8 cellular contexts compared by ENCODE assay signal in the genomic region with DNA sequence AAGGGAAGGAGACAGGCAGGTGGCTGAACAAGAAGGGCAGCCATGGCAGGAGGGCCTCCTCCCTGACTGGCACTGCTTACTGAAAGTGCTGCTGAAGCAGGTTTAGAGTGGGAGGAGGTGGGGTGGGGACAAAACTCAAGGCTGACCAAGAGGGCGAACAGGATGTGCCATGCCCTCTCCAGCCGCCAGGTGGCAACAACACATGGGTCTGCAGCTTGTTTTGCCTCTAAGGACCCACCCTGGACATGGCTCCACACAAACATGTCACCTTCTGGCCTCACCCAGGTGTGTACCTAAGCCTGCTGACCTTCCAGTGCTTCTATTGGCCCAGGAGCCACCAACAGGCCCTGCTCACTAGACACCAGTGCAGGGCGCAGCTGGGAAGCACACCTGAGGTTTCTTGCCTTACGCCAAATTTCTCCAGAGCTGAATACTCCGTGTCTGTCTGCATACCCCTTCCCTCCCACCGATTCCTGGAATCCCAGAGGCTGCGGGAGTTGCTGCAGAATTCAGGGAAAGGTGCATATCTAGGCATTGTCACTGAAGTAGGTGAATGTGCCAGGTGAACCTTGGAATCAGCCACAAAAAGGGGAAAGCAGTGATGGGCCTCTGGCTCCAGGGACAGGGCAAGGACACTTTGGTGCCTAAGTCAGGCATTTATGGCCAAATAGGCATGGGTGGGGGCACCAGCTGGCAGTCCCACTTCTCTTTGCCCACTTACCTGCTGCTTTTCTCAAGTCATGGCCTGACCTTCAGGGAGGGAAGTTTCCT. TPM values are rescaled to one million over a fixed set of nuclear protein-coding genes. Genes with fewer than 3 reads are reported as not detected.
DNase-seq lines count a peak whose midpoint lies in the region; ATAC-seq and TF ChIP-seq lines count a peak whose summit lies in the region.

No MANE protein-coding gene starts in this region.

- H3K4me2 ChIP-seq in GM23248 (ENCODE audit: unreplicated experiment) = no peak overlapping the region

- no peak overlapping the region for H2AFZ ChIP-seq in GM23248

- no peak overlapping the region for H3K9ac ChIP-seq in GM23248

- TF ChIP-seq POLR2A in NB4 (IDR thresholded peaks at IDR 0.05; ENCODE audit: extremely low read depth, insufficient read length) = no peak

- H3K27ac Mint-ChIP-seq in T-helper 17 cell = no peak overlapping the region

- 67 to 68% methylated on average over 7 of the region's 7 CpGs for WGBS in GM23248 (ENCODE audit: low coverage in 1 of 2, low lambda C conversion rate in 2 of 2, missing lambda C conversion rate in 2 of 2), 2 experiments

- intact Hi-C loops in ascending aorta (cut with DNase I) = loop anchor here (1.0 to 5.0 kb wide), 2 partner anchors 122 to 255 kb away; no protein-coding TSS in a partner anchor
- intact Hi-C loops in left ventricle myocardium superior (cut with micrococcal nuclease) = loop anchor here (1.0 kb wide), 1 partner anchor 122 kb away; no protein-coding TSS in a partner anchor

- peaks cover 17% of the 10 kb centered on the region for H3K79me2 ChIP-seq in GM23248 (ENCODE audit: insufficient read depth)

- ATAC-seq in T-helper 17 cell (peak; percentile 79), left ventricle myocardium superior (peak; percentile 81), HG02938 (IDR thresholded peaks at IDR 0.05; ENCODE audit: unreplicated experiment) (no peak)

- no peaks in the 10 kb centered on the region for H3K9me2 ChIP-seq in GM23248 (ENCODE audit: insufficient read depth)

- no peaks in the 10 kb centered on the region for H3K36me3 ChIP-seq in GM23248 (ENCODE audit: low read depth)
- no peaks in the 10 kb centered on the region for H3K36me3 ChIP-seq in ascending aorta

- H3K4me3 ChIP-seq in GM23248 = no peak overlapping the region
- H3K4me3 ChIP-seq in NB4 (ENCODE audit: low read depth, low read length) = no peak overlapping the region
- no peak overlapping the region for H3K4me3 ChIP-seq in ascending aorta
- no peak overlapping the region for H3K4me3 ChIP-seq in retinal pigment epithelial cell (ENCODE audit: low read length)

- H3K27me3 ChIP-seq in GM23248 (replicated peaks; ENCODE audit: insufficient read depth) (no peaks in the 10 kb centered on the region), ascending aorta (no peaks in the 10 kb centered on the region)

- H3K4me1 ChIP-seq in GM23248 (ENCODE audit: insufficient read depth) = peaks cover 6% of the 10 kb centered on the region; the same call in 1 of the 2 replicates
- peaks cover 0 to 10% of the 10 kb centered on the region in 2 donors for H3K4me1 ChIP-seq in ascending aorta

- H3K4me1 Mint-ChIP-seq in T-helper 17 cell = peaks cover 7% of the 10 kb centered on the region

- no peaks in the 10 kb centered on the region for H4K20me1 ChIP-seq in GM23248 (ENCODE audit: insufficient read depth)

- H3K36me3 Mint-ChIP-seq in T-helper 17 cell (ENCODE audit: low read depth) = no peaks in the 10 kb centered on the region

- in situ Hi-C loops in GM23248 (cut with MboI) = loop anchor here (5.0 kb wide), 1 partner anchor 120 kb away; a partner anchor contains a TSS

- no peak overlapping the region for H3K4me3 Mint-ChIP-seq in T-helper 17 cell

- no peaks in the 10 kb centered on the region for H3K27me3 Mint-ChIP-seq in T-helper 17 cell

- H3K9me3 ChIP-seq in GM23248 (ENCODE audit: low read depth) (no peaks in the 10 kb centered on the region), T-helper 17 cell (ENCODE audit: control insufficient read depth, low read length, poor library complexity, severe bottlenecking) (no peaks in the 10 kb centered on the region), ascending aorta (no peaks in the 10 kb centered on the region)

- peak; percentile 91 for TF ChIP-seq CTCF in NB4 (IDR thresholded peaks at IDR 0.05; ENCODE audit: low read depth, low read length)
- peak; percentile 89 to 91 (median 89) for TF ChIP-seq CTCF in ascending aorta (IDR thresholded peaks at IDR 0.05)
- TF ChIP-seq CTCF in retinal pigment epithelial cell (conservative IDR thresholded peaks at IDR 0.05; ENCODE audit: low read depth, low read length) = peak; percentile 94

- peak; percentile 66 for DNase-seq in DMS53 treated with DMSO at 0.1 percent for 48 hours (lab: John Stamatoyannopoulos, UW; ENCODE audit: unreplicated experiment)
- peak; percentile 72 for DNase-seq in GM23248
- DNase-seq in NB4 (ENCODE audit: low read depth) = peak; percentile 73
- peak; percentile 38 to 45 (median 41) for DNase-seq in T-helper 17 cell
- DNase-seq in ascending aorta (ENCODE audit: low spot score in 2 of 2) = peak in 1 of 2 donors; percentile 90
- DNase-seq in left ventricle myocardium superior = peak; percentile 87
- DNase-seq in retinal pigment epithelial cell (ENCODE audit: low read depth) = no peak

- no peaks in the 10 kb centered on the region; the same call in 1 of the 2 replicates for H3F3A ChIP-seq in GM23248 (ENCODE audit: insufficient read depth)

- H3K27ac ChIP-seq in GM23248 (no peak overlapping the region), ascending aorta (no peak overlapping the region)

RNA-seq across cellular contexts. Expression of a gene that starts 5.3 kb away (rescaled TPM):
- 15.6 and 20.5 TPM in 2 replicates for total RNA-seq in GM23248 (2014; rRNA removed; shearing (Covaris generic))
- polyA plus RNA-seq in GM23248 (2016; fragmentation: Nextera tagmentation; extraction: Ambion mirVana) = 11.6 and 15.3 TPM in 2 replicates
- 1 to 10 TPM; 1.2 to 1.7 TPM for total RNA-seq in T-helper 17 cell
- total RNA-seq in ascending aorta = 1.3 TPM
- total RNA-seq in left ventricle myocardium superior = 0.74 TPM

RNA-seq across cellular contexts. Expression of a gene that starts 28.3 kb away (rescaled TPM):
- 0.13 and 0.32 TPM in 2 replicates for total RNA-seq in GM23248 (2014; rRNA removed; shearing (Covaris generic))
- 0.11 and 0.25 TPM in 2 replicates for polyA plus RNA-seq in GM23248 (2016; fragmentation: Nextera tagmentation; extraction: Ambion mirVana)
- total RNA-seq in T-helper 17 cell (1 to 10 TPM; 3.2 to 3.3 TPM), ascending aorta (3.6 TPM), left ventricle myocardium superior (9.8 TPM)

RNA-seq across cellular contexts. Expression of a gene that starts 29.2 kb away (rescaled TPM):
- not detected in 2 replicates for total RNA-seq in GM23248 (2014; rRNA removed; shearing (Covaris generic))
- not detected in 2 replicates for polyA plus RNA-seq in GM23248 (2016; fragmentation: Nextera tagmentation; extraction: Ambion mirVana)
- not detected for total RNA-seq in T-helper 17 cell
- not detected for total RNA-seq in ascending aorta
- total RNA-seq in left ventricle myocardium superior = 0.35 TPM
